Comparison of ENCODE assay signal across 1 cellular context in genomic region chr22:19478466-19479357, GRCh38.
TF ChIP-seq lines count a peak whose summit lies in the region.

TSS of gene UFD1 (minus strand) at chr22:19479193. CDS start at chr22:19479085, 108 bp downstream.

TF ChIP-seq in WTC11, 78 proteins besides CTCF, POLR2A, EP300 and RAD21 (continued from another document):
- TF ChIP-seq ATF2 (CRISPR knock-in tag; IDR thresholded peaks at IDR 0.05; ENCODE audit: borderline replicate concordance, low read depth): no peak
- TF ChIP-seq ATF1 (CRISPR knock-in tag; IDR thresholded peaks at IDR 0.05): no peak
- TF ChIP-seq GABPB1 (CRISPR knock-in tag; IDR thresholded peaks at IDR 0.05): peak; percentile 74; the same call in 1 of the 2 replicates
- TF ChIP-seq FOXP4 (CRISPR knock-in tag; IDR thresholded peaks at IDR 0.05): peak; percentile 55; the same call in 1 of the 2 replicates
- TF ChIP-seq ZNF263 (CRISPR knock-in tag; IDR thresholded peaks at IDR 0.05; ENCODE audit: low read depth): no peak
- no peak for TF ChIP-seq OVOL2 (CRISPR knock-in tag; IDR thresholded peaks at IDR 0.05; ENCODE audit: borderline replicate concordance)
